Comparison of ENCODE assay signal across 17 cellular contexts in the genomic region with DNA sequence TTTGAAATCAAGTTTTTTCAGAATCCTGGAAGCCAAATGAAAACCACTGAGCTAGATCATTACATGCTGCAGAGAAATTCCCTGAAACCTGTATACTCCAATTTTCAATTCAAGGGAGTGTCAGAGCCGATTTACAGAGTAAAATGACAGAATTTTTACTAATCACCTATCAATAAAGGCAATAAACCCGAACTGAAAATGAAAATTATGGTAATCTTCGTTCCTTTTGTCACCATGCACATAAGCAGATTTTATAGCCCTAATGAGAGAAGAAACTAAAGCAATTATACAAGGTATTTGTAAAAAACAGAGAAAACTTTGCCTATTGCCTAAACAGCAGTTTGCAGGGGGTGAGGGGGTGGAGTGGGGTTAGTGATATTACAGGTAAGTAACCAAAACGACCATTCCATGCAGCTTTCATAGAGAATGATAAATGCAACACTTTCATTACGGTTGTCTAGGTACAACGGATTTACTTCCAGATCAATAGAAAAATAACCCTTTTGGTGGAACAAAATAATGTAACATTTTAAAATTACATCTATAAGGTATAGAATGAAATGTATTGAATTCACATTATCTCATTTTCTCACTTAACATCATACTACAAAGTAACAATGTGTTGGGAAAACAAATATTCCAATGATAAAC.
DNase-seq lines count a peak whose midpoint lies in the region; ATAC-seq, FAIRE-seq and TF ChIP-seq lines count a peak whose summit lies in the region.
"Had no signal": no experiment of that assay in that cellular context is flagged by ENCODE, and none has a peak within 500 bp of the region (broad histone marks: within the 10 kb centered on the region; RNA-seq: fewer than 3 reads in every experiment).

No MANE protein-coding gene starts in this region.

- RAD21 ChIA-PET in GM12878 (lab: Charles Lee; ENCODE audit: unreplicated experiment), result interaction anchor here (1.0 to 17.3 kb wide), 13 partner anchors 9 to 137 kb away, joined by 3 to 450 read pairs (median 4); no protein-coding TSS in a partner anchor

- CTCF ChIA-PET in GM12878 (lab: Yijun Ruan, JAX), result interaction anchor here (0.7 to 18.7 kb wide), 15 partner anchors 9 to 204 kb away, joined by 3 to 494 read pairs (median 3); no protein-coding TSS in a partner anchor

- BruUV-seq in GM12878 (replicated peaks; lab: Mats Ljungman, UMichigan), result no TSS peak

- POLR2A ChIA-PET in GM12878 (lab: Charles Lee), result interaction anchor here (0.6 to 1.7 kb wide), 8 partner anchors 11 to 298 kb away, joined by 3 to 6 read pairs (median 4); no protein-coding TSS in a partner anchor

- no peaks in the 10 kb centered on the region for H3K27me3 ChIP-seq in GM06990 (replicated peaks; ENCODE audit: control insufficient read depth, insufficient read depth, low read length)
- H3K27me3 ChIP-seq in KMS-11 (ENCODE audit: insufficient read depth, low read depth), result no peaks in the 10 kb centered on the region
- H3K27me3 ChIP-seq in GM12878 (replicated peaks in 1 of 2; ENCODE audit: control insufficient read depth in 2 of 2, insufficient read depth in 2 of 2, low read length in 1 of 2), result no peaks in the 10 kb centered on the region

- intact Hi-C loops in GM12878 (cut with micrococcal nuclease; ENCODE audit: unreplicated experiment), result loop anchor here (5.0 kb wide), 2 partner anchors 42 to 72 kb away; no protein-coding TSS in a partner anchor

- in situ Hi-C loops in GM12878 (cut with MboI), result loop anchor here (5.0 to 10.0 kb wide), 2 partner anchors 72 to 195 kb away; partner anchors contain the start of gene DST

- H3K4me2 ChIP-seq in KMS-11 (peak overlapping the region; percentile 65), GM12878 (ENCODE audit: control insufficient read depth, insufficient read depth) (peak overlapping the region; percentile 77)

- no peak for TF ChIP-seq POLR2A in GM12878 (IDR thresholded peaks at IDR 0.05; ENCODE audit: low read depth, low read length)

- TF ChIP-seq CTCF in GM06990 (IDR thresholded peaks at IDR 0.05; ENCODE audit: insufficient read depth, low read length, poor library complexity, severe bottlenecking) (no peak), KMS-11 (conservative IDR thresholded peaks at IDR 0.05; ENCODE audit: low read depth, low read length) (no peak), GM12878 (IDR thresholded peaks at IDR 0.05 in 2 of 3, conservative IDR thresholded peaks at IDR 0.05 in 1 of 3; ENCODE audit: control insufficient read depth in 2 of 3, extremely low read depth in 1 of 3, insufficient read depth in 1 of 3, low read depth in 3 of 3, low read length in 3 of 3) (no peak), coronary artery (IDR thresholded peaks at IDR 0.05) (no peak)

- H3K4me3 ChIP-seq in GM06990 (replicated peaks; ENCODE audit: low read depth, low read length), result peak overlapping the region; percentile 96
- no peak overlapping the region for H3K4me3 ChIP-seq in KMS-11 (IDR thresholded peaks at IDR 0.05; ENCODE audit: insufficient read depth, low read depth, low read length)
- peak overlapping the region; percentile 57 for H3K4me3 ChIP-seq in GM12878
- H3K4me3 ChIP-seq in coronary artery, result no peak overlapping the region

- no peak for TF ChIP-seq EP300 in GM12878 (IDR thresholded peaks at IDR 0.05; ENCODE audit: borderline replicate concordance in 1 of 2, control insufficient read depth in 1 of 2, low read depth in 2 of 2, low read length in 2 of 2)

- SMC1A ChIA-PET in GM12878 (lab: Charles Lee; ENCODE audit: uncharacterized antibody, unreplicated experiment), result interaction anchor here (0.7 to 5.7 kb wide), 20 partner anchors 11 to 244 kb away, joined by 3 to 63 read pairs (median 10); no protein-coding TSS in a partner anchor

- peak overlapping the region; percentile 84 for H3K9ac ChIP-seq in KMS-11
- H3K9ac ChIP-seq in GM12878 (ENCODE audit: control insufficient read depth, insufficient read depth, low read length), result peak overlapping the region; percentile 44

- ATAC-seq in GM12878, result no peak
- no peak for ATAC-seq in GM19455 (IDR thresholded peaks at IDR 0.05; ENCODE audit: unreplicated experiment)
- no peak for ATAC-seq in GM21390 (IDR thresholded peaks at IDR 0.05; ENCODE audit: unreplicated experiment)
- ATAC-seq: sciatic nerve had no signal

- H2AFZ ChIP-seq in KMS-11 (ENCODE audit: low read depth) (no peak overlapping the region), GM12878 (ENCODE audit: control insufficient read depth, low read depth, low read length) (no peak overlapping the region)

- no peak for FAIRE-seq in GM12878 (lab: Jason Lieb, UNC)
- FAIRE-seq: bronchial epithelial cell, GM12892 had no signal

- peaks cover 19% of the 10 kb centered on the region for H4K20me1 ChIP-seq in KMS-11 (ENCODE audit: insufficient read depth)
- no peaks in the 10 kb centered on the region; the same call in 1 of the 2 replicates for H4K20me1 ChIP-seq in GM12878 (ENCODE audit: control insufficient read depth, insufficient read depth)

- H3K9me3 ChIP-seq in GM12878 (replicated peaks; ENCODE audit: control insufficient read depth, insufficient read depth, low read length), result peaks cover 6% of the 10 kb centered on the region
- H3K9me3 ChIP-seq: esophagus squamous epithelium had no signal

- peak overlapping the region; percentile 87 for H3K27ac ChIP-seq in KMS-11
- peak overlapping the region; percentile 28; the same call in 1 of the 2 replicates for H3K27ac ChIP-seq in GM12878 (ENCODE audit: control insufficient read depth, insufficient read depth)
- no peak overlapping the region for H3K27ac ChIP-seq in coronary artery

- no peak for TF ChIP-seq RAD21 in GM12878 (IDR thresholded peaks at IDR 0.05; ENCODE audit: insufficient read depth, low read depth, low read length)

- peaks cover 59% of the 10 kb centered on the region for H3K4me1 ChIP-seq in KMS-11 (ENCODE audit: low read depth, poor library complexity, severe bottlenecking)
- peaks cover 11% of the 10 kb centered on the region for H3K4me1 ChIP-seq in GM12878 (ENCODE audit: control insufficient read depth, insufficient read depth, low read length)

- DNase-seq in GM06990 (ENCODE audit: extremely low read depth, insufficient read length), result no peak
- no peak for DNase-seq in GM12878 (ENCODE audit: low read depth, low spot score)
- DNase-seq in pons (ENCODE audit: low spot score), result peak; percentile 39
- DNase-seq in coronary artery (ENCODE audit: low spot score), result no peak
- DNase-seq: activated CD8-positive, alpha-beta memory T cell treated with anti-CD3 and anti-CD28 coated beads for 24 hours; activated naive CD8-positive, alpha-beta T cell treated with anti-CD3 and anti-CD28 coated beads, Interleukin-2, amount 10 ng/mL, durations not matched to agents 7 days and 5 days; esophagus squamous epithelium; H7; kidney; NCI-H1694 treated with DMSO at 0.1 percent for 48 hours; nucleus accumbens had no signal

- 24% methylated on average over 6 of the region's 6 CpGs for WGBS in GM12878 (ENCODE audit: insufficient coverage, insufficient replicate concordance, low lambda C conversion rate, missing lambda C conversion rate)

- no peaks in the 10 kb centered on the region for H3K36me3 ChIP-seq in GM06990 (ENCODE audit: control insufficient read depth, insufficient read depth, low read length)
- no peaks in the 10 kb centered on the region for H3K36me3 ChIP-seq in KMS-11 (ENCODE audit: insufficient read depth)
- H3K36me3 ChIP-seq in GM12878 (ENCODE audit: control insufficient read depth in 2 of 2, insufficient read depth in 2 of 2, low read length in 1 of 2), result peaks cover 0 to 7% of the 10 kb centered on the region in 2 experiments; a peak in 1 of 4 replicates
- H3K36me3 ChIP-seq: esophagus squamous epithelium had no signal

- H3K79me2 ChIP-seq in KMS-11 (ENCODE audit: insufficient read depth, low read depth) (peaks cover 88% of the 10 kb centered on the region), GM12878 (ENCODE audit: control insufficient read depth, insufficient read depth, low read length) (peaks cover 93% of the 10 kb centered on the region)

TF ChIP-seq in GM12878, 131 proteins besides CTCF, POLR2A, EP300 and RAD21:
- TF ChIP-seq, protein P1, sequence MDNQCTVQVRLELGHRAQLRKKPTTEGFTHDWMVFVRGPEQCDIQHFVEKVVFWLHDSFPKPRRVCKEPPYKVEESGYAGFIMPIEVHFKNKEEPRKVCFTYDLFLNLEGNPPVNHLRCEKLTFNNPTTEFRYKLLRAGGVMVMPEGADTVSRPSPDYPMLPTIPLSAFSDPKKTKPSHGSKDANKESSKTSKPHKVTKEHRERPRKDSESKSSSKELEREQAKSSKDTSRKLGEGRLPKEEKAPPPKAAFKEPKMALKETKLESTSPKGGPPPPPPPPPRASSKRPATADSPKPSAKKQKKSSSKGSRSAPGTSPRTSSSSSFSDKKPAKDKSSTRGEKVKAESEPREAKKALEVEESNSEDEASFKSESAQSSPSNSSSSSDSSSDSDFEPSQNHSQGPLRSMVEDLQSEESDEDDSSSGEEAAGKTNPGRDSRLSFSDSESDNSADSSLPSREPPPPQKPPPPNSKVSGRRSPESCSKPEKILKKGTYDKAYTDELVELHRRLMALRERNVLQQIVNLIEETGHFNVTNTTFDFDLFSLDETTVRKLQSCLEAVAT (IDR thresholded peaks at IDR 0.05), result peak; percentile 82
- TF ChIP-seq KDM1A (IDR thresholded peaks at IDR 0.05; ENCODE audit: borderline replicate concordance), result no peak
- TF ChIP-seq CEBPZ (IDR thresholded peaks at IDR 0.05; ENCODE audit: low read depth, low read length), result no peak
- TF ChIP-seq ZNF622 (IDR thresholded peaks at IDR 0.05), result no peak

Comparison
In these comparisons a context has a peak if more than half of its experiments do, and no peak if none do; other contexts are left out.
1. H3K4me3 ChIP-seq: peak in GM06990 (single experiment) and GM12878 (single experiment); none in KMS-11 (single experiment) and coronary artery (single experiment).
2. H3K27ac ChIP-seq: peak in KMS-11 (single experiment) and GM12878 (single experiment); none in coronary artery (0 of 2).